Comparison of ENCODE assay signal across 8 cellular contexts in the genomic region with DNA sequence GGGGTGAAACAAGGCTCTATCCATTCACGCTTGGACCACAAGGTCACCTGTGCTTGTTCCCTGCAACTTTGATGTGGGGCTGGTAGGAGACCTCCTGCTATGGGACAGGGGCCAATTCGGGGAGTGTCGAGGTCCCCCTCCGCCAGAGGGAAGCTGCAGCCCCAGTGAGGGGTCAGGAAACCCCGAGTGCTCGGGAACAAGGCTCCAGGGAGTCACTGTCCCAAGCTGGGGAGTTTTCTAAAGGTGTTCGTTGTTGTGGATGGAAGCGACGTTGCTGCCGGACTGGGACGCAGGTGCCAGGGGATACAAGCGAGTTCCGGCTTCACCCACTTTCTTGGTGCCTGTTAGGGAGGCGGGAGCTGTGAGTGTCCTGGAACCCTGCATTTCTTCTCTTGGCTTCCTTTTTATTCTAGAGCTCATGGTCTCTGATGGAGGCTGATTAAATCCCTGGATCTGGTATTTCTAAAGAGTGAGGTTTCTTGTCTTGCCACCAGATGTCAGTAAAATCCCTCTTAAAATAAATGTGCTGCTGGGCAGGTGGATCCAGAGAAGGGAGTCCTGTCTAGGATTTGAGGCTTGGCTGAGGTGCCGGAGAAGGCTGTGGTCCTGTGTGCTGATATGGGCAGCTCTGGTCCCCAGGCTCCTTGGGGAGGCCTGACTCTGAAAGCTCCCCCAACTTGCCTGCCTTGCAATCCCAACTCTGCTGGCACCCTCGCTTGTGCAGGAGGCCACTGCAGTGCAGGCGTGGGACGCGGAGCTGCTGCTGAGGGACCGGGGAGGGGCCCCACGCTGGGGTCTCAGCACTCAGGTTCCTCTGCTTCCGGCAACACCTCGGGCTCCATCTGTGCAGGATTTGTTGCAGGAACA.
DNase-seq lines count a peak whose midpoint lies in the region; ATAC-seq, FAIRE-seq and TF ChIP-seq lines count a peak whose summit lies in the region.

No MANE protein-coding gene starts in this region.

- peak; percentile 92 for ATAC-seq in IMR-90 (ENCODE audit: low read depth)
- no peak for ATAC-seq in HG02870 (IDR thresholded peaks at IDR 0.05; ENCODE audit: unreplicated experiment)

- H3K79me1 ChIP-seq in IMR-90 (ENCODE audit: low read depth in 1 of 2, low read length in 2 of 2) (no peaks in the 10 kb centered on the region), mesendoderm (ENCODE audit: low read length) (no peaks in the 10 kb centered on the region)

- H3K23ac ChIP-seq in IMR-90 (ENCODE audit: low read depth, low read length) (no peak overlapping the region), mesendoderm (ENCODE audit: low read length) (no peak overlapping the region)

- no peak overlapping the region for H2AK9ac ChIP-seq in IMR-90 (replicated peaks; ENCODE audit: low read depth, low read length, poor library complexity)

- H2BK120ac ChIP-seq in IMR-90 (ENCODE audit: low read depth, low read length) (no peak overlapping the region), mesendoderm (ENCODE audit: low read depth, low read length) (no peak overlapping the region)

- H3K4ac ChIP-seq in IMR-90 (ENCODE audit: low read depth, low read length) (no peak overlapping the region), mesendoderm (ENCODE audit: low read depth, low read length) (no peak overlapping the region)

- 93% methylated on average over 3 of the region's 23 CpGs; no CpG with 5 or more reads in 1 of the 2 experiments for WGBS in IMR-90 (ENCODE audit: extremely low coverage in 2 of 2, insufficient read length in 1 of 2), 2 experiments
- no CpG with 5 or more reads among the region's 23 CpGs for WGBS in mesendoderm (ENCODE audit: extremely low coverage, insufficient coverage, low lambda C conversion rate)

- TF ChIP-seq CTCF in D721Med (IDR thresholded peaks at IDR 0.05; ENCODE audit: insufficient read depth, missing control alignments), result peak; percentile 63
- peak; percentile 57 for TF ChIP-seq CTCF in IMR-90 (conservative IDR thresholded peaks at IDR 0.05; ENCODE audit: low read depth, low read length)
- TF ChIP-seq CTCF in OCI-LY7 (conservative IDR thresholded peaks at IDR 0.05; ENCODE audit: low read length), result peak; percentile 64
- TF ChIP-seq CTCF in endothelial cell of umbilical vein (IDR thresholded peaks at IDR 0.05; ENCODE audit: extremely low read depth in 1 of 2, insufficient read depth in 1 of 2, low read depth in 1 of 2, low read length in 2 of 2), result peak; percentile 19 to 35

- H4K5ac ChIP-seq in IMR-90 (ENCODE audit: low read depth, low read length) (no peak overlapping the region), mesendoderm (ENCODE audit: low read length) (no peak overlapping the region)

- H3K36me3 ChIP-seq in IMR-90 (ENCODE audit: control insufficient read depth, insufficient read depth, low read length) (no peaks in the 10 kb centered on the region), OCI-LY7 (ENCODE audit: insufficient read depth, low read length) (no peaks in the 10 kb centered on the region), endothelial cell of umbilical vein (ENCODE audit: control insufficient read depth in 2 of 2, extremely low read depth in 1 of 2, insufficient read depth in 2 of 2, low read length in 2 of 2) (no peaks in the 10 kb centered on the region), mesendoderm (ENCODE audit: control insufficient read depth, insufficient read depth, low read length) (no peaks in the 10 kb centered on the region)

- no peak for TF ChIP-seq POLR2A in IMR-90 (IDR thresholded peaks at IDR 0.05; ENCODE audit: low read depth, low read length)
- TF ChIP-seq POLR2A in endothelial cell of umbilical vein (IDR thresholded peaks at IDR 0.05; ENCODE audit: low read depth, low read length), result no peak

- dilution Hi-C loops in IMR-90 (cut with HindIII; ENCODE audit: low sequenced_read_pairs, unreplicated experiment) (no loop called here), endothelial cell of umbilical vein (cut with MboI; ENCODE audit: extremely low pct_ligation_motif_present, low sequenced_read_pairs) (no loop called here)

- H3K4me2 ChIP-seq in IMR-90 (ENCODE audit: low read depth, low read length) (no peak overlapping the region), OCI-LY7 (ENCODE audit: low read length) (no peak overlapping the region), endothelial cell of umbilical vein (ENCODE audit: insufficient read depth, low read length) (no peak overlapping the region), mesendoderm (ENCODE audit: low read length) (no peak overlapping the region)

- H3K9ac ChIP-seq in IMR-90 (ENCODE audit: low read depth, low read length), result no peak overlapping the region
- no peak overlapping the region for H3K9ac ChIP-seq in endothelial cell of umbilical vein (replicated peaks; ENCODE audit: extremely low read depth, insufficient read depth, low read length)
- no peak overlapping the region for H3K9ac ChIP-seq in mesendoderm (ENCODE audit: low read length)

- POLR2A ChIA-PET in IMR-90 (lab: Charles Lee; ENCODE audit: unreplicated experiment), result no interaction called here
- POLR2A ChIA-PET in OCI-LY7 (lab: Charles Lee), result no interaction called here
- POLR2A ChIA-PET in endothelial cell of umbilical vein (lab: Charles Lee), result no interaction called here

- no peak overlapping the region for H2BK20ac ChIP-seq in IMR-90 (ENCODE audit: low read depth, low read length)

- H2AK5ac ChIP-seq in IMR-90 (ENCODE audit: low read depth, low read length) (no peak overlapping the region), mesendoderm (ENCODE audit: low read length) (no peak overlapping the region)

- no peak overlapping the region for H4K91ac ChIP-seq in IMR-90 (ENCODE audit: insufficient read depth, low read depth, low read length)

- H2BK5ac ChIP-seq in IMR-90 (ENCODE audit: low read depth, low read length, poor library complexity, severe bottlenecking) (no peak overlapping the region), mesendoderm (ENCODE audit: low read length) (no peak overlapping the region)

- H3K9me1 ChIP-seq in IMR-90 (ENCODE audit: insufficient read depth, low read length) (no peaks in the 10 kb centered on the region), endothelial cell of umbilical vein (replicated peaks; ENCODE audit: control insufficient read depth, extremely low read depth, insufficient read depth, low read length) (no peaks in the 10 kb centered on the region)

- H3K79me2 ChIP-seq in OCI-LY7 (ENCODE audit: insufficient read depth, low read depth, low read length) (no peaks in the 10 kb centered on the region), endothelial cell of umbilical vein (ENCODE audit: control insufficient read depth, insufficient read depth, low read length) (no peaks in the 10 kb centered on the region), mesendoderm (ENCODE audit: control insufficient read depth, insufficient read depth, low read length) (no peaks in the 10 kb centered on the region)

- DNase-seq in D721Med (ENCODE audit: insufficient read length, low spot score) (peak; percentile 62), IMR-90 (peak; percentile 35), OCI-LY7 (ENCODE audit: low spot score) (peak; percentile 13), endothelial cell of umbilical vein (ENCODE audit: low read depth, low spot score) (peak; percentile 20), mesendoderm (peak; percentile 65), GOT3 (lab: John Stamatoyannopoulos, UW) (no peak)
- DNase-seq in activated CD4-positive, alpha-beta T cell treated with anti-CD3 and anti-CD28 coated beads, Interleukin-2, amount 50 U/mL, for 1 hour, result no peak

- H3K9me2 ChIP-seq in OCI-LY7 (ENCODE audit: insufficient read depth, low read length), result no peaks in the 10 kb centered on the region

- H3K18ac ChIP-seq in IMR-90 (ENCODE audit: low read depth, low read length) (no peak overlapping the region), mesendoderm (ENCODE audit: low read length) (no peak overlapping the region)

- H4K20me1 ChIP-seq in IMR-90 (ENCODE audit: insufficient read depth, low read length) (no peaks in the 10 kb centered on the region), OCI-LY7 (ENCODE audit: insufficient read depth, low read length) (no peaks in the 10 kb centered on the region), endothelial cell of umbilical vein (replicated peaks; ENCODE audit: control insufficient read depth, extremely low read depth, insufficient read depth, low read length) (no peaks in the 10 kb centered on the region)

- H3K4me3 ChIP-seq in IMR-90 (ENCODE audit: insufficient read depth, low read depth, low read length) (no peak overlapping the region), OCI-LY7 (ENCODE audit: low read depth, low read length, poor library complexity, severe bottlenecking) (no peak overlapping the region), endothelial cell of umbilical vein (replicated peaks in 1 of 3; ENCODE audit: insufficient read depth in 1 of 3, low read depth in 1 of 3, low read length in 3 of 3) (no peak overlapping the region), mesendoderm (ENCODE audit: low read length) (no peak overlapping the region)

- H3K9me3 ChIP-seq in IMR-90 (ENCODE audit: control insufficient read depth, insufficient read depth, low read length), result 0 out of 2 replicates have a peak, but pooled peaks cover 3% of the 10 kb centered on the region
- H3K9me3 ChIP-seq in OCI-LY7 (ENCODE audit: low read length), result no peaks in the 10 kb centered on the region
- no peaks in the 10 kb centered on the region for H3K9me3 ChIP-seq in endothelial cell of umbilical vein (replicated peaks; ENCODE audit: control insufficient read depth, insufficient read depth, low read length)

- no peak overlapping the region for H3K14ac ChIP-seq in IMR-90 (replicated peaks; ENCODE audit: low read depth, low read length)

- no peaks in the 10 kb centered on the region for H3K4me1 ChIP-seq in IMR-90 (ENCODE audit: control insufficient read depth, insufficient read depth, low read length)
- H3K4me1 ChIP-seq in OCI-LY7 (ENCODE audit: insufficient read depth, low read length, poor library complexity, severe bottlenecking), result no peaks in the 10 kb centered on the region
- no peaks in the 10 kb centered on the region for H3K4me1 ChIP-seq in endothelial cell of umbilical vein (ENCODE audit: control insufficient read depth, extremely low read depth, insufficient read depth, low read length)
- no peaks in the 10 kb centered on the region for H3K4me1 ChIP-seq in mesendoderm (ENCODE audit: control insufficient read depth, low read depth, low read length)

- FAIRE-seq in D721Med (lab: Jason Lieb, UNC), result no peak
- peak; percentile 64 for FAIRE-seq in endothelial cell of umbilical vein (lab: Jason Lieb, UNC)

- no peak overlapping the region for H2BK15ac ChIP-seq in IMR-90 (ENCODE audit: low read depth, low read length)
- no peak overlapping the region for H2BK15ac ChIP-seq in mesendoderm (replicated peaks; ENCODE audit: low read depth)

- in situ Hi-C loops in IMR-90 (cut with MboI; ENCODE audit: low sequenced_read_pairs), result loop anchor here (5.0 kb wide), 2 partner anchors 968 to 1133 kb away; no protein-coding TSS in a partner anchor

- H3K27ac ChIP-seq in IMR-90 (ENCODE audit: insufficient read depth, low read length) (no peak overlapping the region), OCI-LY7 (ENCODE audit: low read depth, low read length, poor library complexity, severe bottlenecking) (no peak overlapping the region), endothelial cell of umbilical vein (ENCODE audit: insufficient read depth, low read depth, low read length) (no peak overlapping the region), mesendoderm (ENCODE audit: low read depth, low read length) (no peak overlapping the region)

- BruUV-seq in IMR-90 (replicated peaks; lab: Mats Ljungman, UMichigan) (no TSS peak), OCI-LY7 (replicated peaks; lab: Mats Ljungman, UMichigan) (no TSS peak), endothelial cell of umbilical vein (replicated peaks; lab: Mats Ljungman, UMichigan) (no TSS peak)

- peak; percentile 57 for TF ChIP-seq RAD21 in IMR-90 (IDR thresholded peaks at IDR 0.05; ENCODE audit: low read length)

- H4K8ac ChIP-seq in IMR-90 (ENCODE audit: low read depth in 2 of 2, low read length in 2 of 2) (no peak overlapping the region), mesendoderm (ENCODE audit: low read depth, low read length) (no peak overlapping the region)

- H3K27me3 ChIP-seq in IMR-90 (ENCODE audit: control insufficient read depth, insufficient read depth, low read length) (no peaks in the 10 kb centered on the region), endothelial cell of umbilical vein (ENCODE audit: control insufficient read depth in 2 of 2, insufficient read depth in 2 of 2, low read length in 2 of 2) (no peaks in the 10 kb centered on the region), mesendoderm (ENCODE audit: insufficient read depth, low read length, poor library complexity) (no peaks in the 10 kb centered on the region)

- H3K56ac ChIP-seq in IMR-90 (ENCODE audit: extremely low read depth, insufficient read depth, low read length) (no peak overlapping the region), mesendoderm (ENCODE audit: low read length) (no peak overlapping the region)

- CTCF ChIA-PET in IMR-90 (lab: Yijun Ruan, JAX) (interaction anchor here (0.6 to 1.7 kb wide), 7 partner anchors 11 to 970 kb away, joined by 3 to 11 read pairs (median 3); no protein-coding TSS in a partner anchor), OCI-LY7 (lab: Charles Lee; ENCODE audit: unreplicated experiment) (no interaction called here), endothelial cell of umbilical vein (lab: Charles Lee) (interaction anchor here (1.1 to 2.7 kb wide), 3 partner anchors 969 to 1134 kb away, joined by 3 to 16 read pairs (median 10); no protein-coding TSS in a partner anchor)

- no peak overlapping the region for H2AFZ ChIP-seq in IMR-90 (replicated peaks; ENCODE audit: low read length, poor library complexity)
- H2AFZ ChIP-seq in OCI-LY7 (ENCODE audit: low read length), result no peak overlapping the region
- H2AFZ ChIP-seq in endothelial cell of umbilical vein (ENCODE audit: low read depth, low read length), result no peak overlapping the region

- intact Hi-C loops in IMR-90 (cut with micrococcal nuclease), result loop anchor here (1.0 to 10.0 kb wide), 4 partner anchors 970 to 1400 kb away; no protein-coding TSS in a partner anchor
- intact Hi-C loops in OCI-LY7 (cut with micrococcal nuclease; ENCODE audit: unreplicated experiment), result no loop called here
- intact Hi-C loops in endothelial cell of umbilical vein (cut with micrococcal nuclease), result loop anchor here (1.0 to 5.0 kb wide), 2 partner anchors 970 to 1398 kb away; no protein-coding TSS in a partner anchor

Comparison
In these comparisons a context has a peak if more than half of its experiments do, and no peak if none do; other contexts are left out.
1. DNase-seq: peak in D721Med (single experiment), IMR-90 (single experiment), OCI-LY7 (single experiment), endothelial cell of umbilical vein (single experiment) and mesendoderm (single experiment); none in activated CD4-positive, alpha-beta T cell treated with anti-CD3 and anti-CD28 coated beads, Interleukin-2, amount 50 U/mL, for 1 hour (single experiment) and GOT3 (single experiment).
2. Peak in every context shown above with its lines, with median percentiles within 50 percentile points of each other: CTCF ChIP-seq.